13 cellular contexts compared by ENCODE assay signal in genomic region chr4:84159767-84160166, GRCh38.
DNase-seq lines count a peak whose midpoint lies in the region; ATAC-seq and TF ChIP-seq lines count a peak whose summit lies in the region.
"Had no signal": no experiment of that assay in that cellular context is flagged by ENCODE, and none has a peak within 500 bp of the region (broad histone marks: within the 10 kb centered on the region; RNA-seq: fewer than 3 reads in every experiment).

No MANE protein-coding gene starts in this region.

- no peak for TF ChIP-seq EP300 in upper lobe of left lung (IDR thresholded peaks at IDR 0.05)

- no peak overlapping the region for H3K4me3 ChIP-seq in upper lobe of left lung

- no peaks in the 10 kb centered on the region for H3K9me3 ChIP-seq in upper lobe of left lung

- H3K36me3 ChIP-seq in upper lobe of left lung = no peaks in the 10 kb centered on the region

- H3K4me1 ChIP-seq in upper lobe of left lung = no peaks in the 10 kb centered on the region

- no peak overlapping the region for H3K27ac ChIP-seq in upper lobe of left lung

- H3K4me1 Mint-ChIP-seq in brain = peaks cover 4% of the 10 kb centered on the region
- H3K4me1 Mint-ChIP-seq: activated naive CD4-positive, alpha-beta T cell treated with anti-CD3 and anti-CD28 coated beads, Interleukin-2, amount 50 U/mL, for 24 hours had no signal

- 12 to 32% methylated on average over 5 of the region's 5 CpGs for WGBS in upper lobe of left lung, 2 donors

- no peak overlapping the region for H3K4me3 Mint-ChIP-seq in brain
- H3K4me3 Mint-ChIP-seq: activated CD8-positive, alpha-beta T cell treated with anti-CD3 and anti-CD28 coated beads for 36 hours; activated naive CD4-positive, alpha-beta T cell treated with anti-CD3 and anti-CD28 coated beads, Interleukin-2, amount 50 U/mL, for 24 hours had no signal

- H3K9me3 Mint-ChIP-seq in brain = no peaks in the 10 kb centered on the region
- H3K9me3 Mint-ChIP-seq: activated CD8-positive, alpha-beta T cell treated with anti-CD3 and anti-CD28 coated beads for 36 hours; activated naive CD4-positive, alpha-beta T cell treated with anti-CD3 and anti-CD28 coated beads, Interleukin-2, amount 50 U/mL, for 24 hours had no signal

- peaks cover 3% of the 10 kb centered on the region for H3K27me3 Mint-ChIP-seq in brain

- no peak overlapping the region for H3K27ac Mint-ChIP-seq in brain
- H3K27ac Mint-ChIP-seq: activated CD8-positive, alpha-beta T cell treated with anti-CD3 and anti-CD28 coated beads for 36 hours; activated naive CD4-positive, alpha-beta T cell treated with anti-CD3 and anti-CD28 coated beads, Interleukin-2, amount 50 U/mL, for 24 hours had no signal

- H3K27me3 ChIP-seq in upper lobe of left lung = no peaks in the 10 kb centered on the region

- DNase-seq in GM03348 (ENCODE audit: low spot score) = peak; percentile 4
- peak; percentile 12 for DNase-seq in mucosa of gallbladder (ENCODE audit: low spot score)
- no peak for DNase-seq in NOMO-1 (lab: John Stamatoyannopoulos, UW; ENCODE audit: unreplicated experiment in 2 of 2)
- no peak for DNase-seq in upper lobe of left lung
- DNase-seq: activated CD8-positive, alpha-beta T cell treated with anti-CD3 and anti-CD28 coated beads for 36 hours; dermis blood vessel endothelial cell; KBM-7; NCI-H345 had no signal

- H3K36me3 Mint-ChIP-seq in brain = no peaks in the 10 kb centered on the region
- H3K36me3 Mint-ChIP-seq: activated naive CD4-positive, alpha-beta T cell treated with anti-CD3 and anti-CD28 coated beads, Interleukin-2, amount 50 U/mL, for 24 hours had no signal

- TF ChIP-seq POLR2A in upper lobe of left lung (IDR thresholded peaks at IDR 0.05) = no peak

- TF ChIP-seq CTCF in brain (conservative IDR thresholded peaks at IDR 0.05) = peak; percentile 35 to 67
- TF ChIP-seq CTCF in upper lobe of left lung (IDR thresholded peaks at IDR 0.05) = no peak

- ATAC-seq in HG03460 (IDR thresholded peaks at IDR 0.05; ENCODE audit: unreplicated experiment) (peak; percentile 54), HG02840 (IDR thresholded peaks at IDR 0.05; ENCODE audit: low FRiP score, unreplicated experiment) (no peak), upper lobe of left lung (ENCODE audit: low FRiP score in 2 of 2) (no peak), GM19023 (IDR thresholded peaks at IDR 0.05; ENCODE audit: unreplicated experiment) (no peak)
- ATAC-seq: activated CD8-positive, alpha-beta T cell treated with anti-CD3 and anti-CD28 coated beads for 36 hours had no signal

Comparison
In these comparisons a context has a peak if more than half of its experiments do, and no peak if none do; other contexts are left out.
1. DNase-seq: peak in GM03348 (single experiment) and mucosa of gallbladder (single experiment); none in NOMO-1 (0 of 2) and upper lobe of left lung (0 of 2).
2. CTCF ChIP-seq: peak in brain (2 of 2); none in upper lobe of left lung (0 of 6).